In genomic region chr15:61820951-61821350, GRCh38 we compare ENCODE assay signal across 40 cellular contexts.
"Had no signal": no experiment of that assay in that cellular context is flagged by ENCODE, and none has a peak within 500 bp of the region (broad histone marks: within the 10 kb centered on the region; RNA-seq: fewer than 3 reads in every experiment).

No MANE protein-coding gene starts in this region.

- H3K27me3 ChIP-seq: ascending aorta, body of pancreas, brain microvascular endothelial cell, breast epithelium had no signal

- H3K9me3 ChIP-seq: adrenal gland, ascending aorta, body of pancreas, breast epithelium had no signal

- DNase-seq: activated effector memory CD4-positive, alpha-beta T cell treated with anti-CD3 and anti-CD28 coated beads, Interleukin-2, amount 50 U/mL, for 16 hours; activated effector memory CD4-positive, alpha-beta T cell treated with Interleukin-2 at 50 U/mL for 16 hours; activated gamma-delta T cell; activated gamma-delta T cell treated with Interleukin-2 at 50 U/mL for 16 hours; activated naive CD4-positive, alpha-beta T cell; activated naive CD4-positive, alpha-beta T cell treated with anti-CD3 and anti-CD28 coated beads for 36 hours; activated naive CD4-positive, alpha-beta T cell treated with anti-CD3 and anti-CD28 coated beads, Interleukin-2, amount 10 ng/mL, durations not matched to agents 7 days and 5 days; activated naive CD4-positive, alpha-beta T cell treated with anti-CD3 and anti-CD28 coated beads, Interleukin-2, amount 50 U/mL, for 16 hours; activated naive CD4-positive, alpha-beta T cell treated with Interleukin-2 at 50 U/mL for 16 hours; activated naive CD8-positive, alpha-beta T cell treated with anti-CD3 and anti-CD28 coated beads for 36 hours; activated naive CD8-positive, alpha-beta T cell treated with anti-CD3 and anti-CD28 coated beads, Interleukin-2, amount 10 ng/mL, durations not matched to agents 7 days and 5 days; activated naive CD8-positive, alpha-beta T cell treated with anti-CD3 and anti-CD28 coated beads, Interleukin-2, amount 50 U/mL, for 24 hours; activated T-cell treated with anti-CD3 and anti-CD28 coated beads for 4 hours; activated T-cell treated with anti-CD3 and anti-CD28 coated beads, Interleukin-2, amount 50 U/mL, for 1 hour; activated T-cell treated with anti-CD3 and anti-CD28 coated beads, Interleukin-2, amount 50 U/mL, for 24 hours; activated T-cell treated with anti-CD3 and anti-CD28 coated beads, Interleukin-2, amount 50 U/mL, for 4 hours; activated T-cell treated with anti-CD3 and anti-CD28 coated beads, Interleukin-2, amount 50 U/mL, for 48 hours; activated T-cell treated with anti-CD3 and anti-CD28 coated beads, Interleukin-2, amount 50 U/mL, for 72 hours; adrenal gland; amniotic stem cell; amygdala; anterior cingulate cortex; aorta; body of pancreas; brain microvascular endothelial cell; caudate nucleus; central memory CD4-positive, alpha-beta T cell; cerebellar nuclear complex had no signal

- ATAC-seq: activated naive CD4-positive, alpha-beta T cell treated with anti-CD3 and anti-CD28 coated beads, Interleukin-2, amount 50 U/mL, for 72 hours; activated naive CD8-positive, alpha-beta T cell treated with anti-CD3 and anti-CD28 coated beads, Interleukin-2, amount 50 U/mL, for 24 hours; activated T-cell treated with anti-CD3 and anti-CD28 coated beads, Interleukin-2, amount 50 U/mL, for 4 hours; activated T-cell treated with anti-CD3 and anti-CD28 coated beads, Interleukin-2, amount 50 U/mL, for 72 hours; activated T-helper 17 cell treated with anti-CD3 and anti-CD28 coated beads, Interleukin-2, amount 50 U/mL, for 72 hours; body of pancreas had no signal

- H3K4me3 Mint-ChIP-seq: activated naive CD4-positive, alpha-beta T cell treated with anti-CD3 and anti-CD28 coated beads for 36 hours; activated naive CD4-positive, alpha-beta T cell treated with anti-CD3 and anti-CD28 coated beads, Interleukin-2, amount 10 ng/mL, durations not matched to agents 7 days and 5 days; activated naive CD4-positive, alpha-beta T cell treated with anti-CD3 and anti-CD28 coated beads, Interleukin-2, amount 50 U/mL, for 24 hours; activated naive CD8-positive, alpha-beta T cell; activated naive CD8-positive, alpha-beta T cell treated with anti-CD3 and anti-CD28 coated beads for 36 hours; activated naive CD8-positive, alpha-beta T cell treated with anti-CD3 and anti-CD28 coated beads, Interleukin-2, amount 10 ng/mL, durations not matched to agents 7 days and 5 days; activated naive CD8-positive, alpha-beta T cell treated with anti-CD3 and anti-CD28 coated beads, Interleukin-2, amount 50 U/mL, for 24 hours; activated T-cell treated with anti-CD3 and anti-CD28 coated beads, Interleukin-2, amount 50 U/mL, for 24 hours; activated T-cell treated with anti-CD3 and anti-CD28 coated beads, Interleukin-2, amount 50 U/mL, for 4 hours; activated T-cell treated with anti-CD3 and anti-CD28 coated beads, Interleukin-2, amount 50 U/mL, for 72 hours; activated T-helper 1 cell treated with anti-CD3 and anti-CD28 coated beads, Interleukin-12 subunit alpha, Interleukin-12 subunit beta, Interleukin-2, Interleukin-4 antibody, amounts not matched to agents 30 ng/mL and 10 ng/mL and 1 ng/mL, durations not matched to agents 14 hours and 24 hours and 36 hours; activated T-helper 17 cell treated with anti-CD3 and anti-CD28 coated beads, Interleukin-2, amount 50 U/mL, for 72 hours; brain; central memory CD8-positive, alpha-beta T cell had no signal

- H3K36me3 ChIP-seq: adrenal gland, ascending aorta, brain microvascular endothelial cell, breast epithelium, cardiac muscle cell had no signal

- FAIRE-seq: astrocyte had no signal

- H3K4me1 ChIP-seq: adrenal gland, ascending aorta, body of pancreas, breast epithelium had no signal

- H3K9me3 Mint-ChIP-seq: activated naive CD4-positive, alpha-beta T cell treated with anti-CD3 and anti-CD28 coated beads for 36 hours; activated naive CD4-positive, alpha-beta T cell treated with anti-CD3 and anti-CD28 coated beads, Interleukin-2, amount 10 ng/mL, durations not matched to agents 7 days and 5 days; activated naive CD4-positive, alpha-beta T cell treated with anti-CD3 and anti-CD28 coated beads, Interleukin-2, amount 50 U/mL, for 24 hours; activated naive CD4-positive, alpha-beta T cell treated with anti-CD3 and anti-CD28 coated beads, Interleukin-2, amount 50 U/mL, for 72 hours; activated naive CD8-positive, alpha-beta T cell treated with anti-CD3 and anti-CD28 coated beads for 36 hours; activated naive CD8-positive, alpha-beta T cell treated with anti-CD3 and anti-CD28 coated beads, Interleukin-2, amount 10 ng/mL, durations not matched to agents 7 days and 5 days; activated naive CD8-positive, alpha-beta T cell treated with anti-CD3 and anti-CD28 coated beads, Interleukin-2, amount 50 U/mL, for 24 hours; activated T-cell treated with anti-CD3 and anti-CD28 coated beads, Interleukin-2, amount 50 U/mL, for 24 hours; activated T-cell treated with anti-CD3 and anti-CD28 coated beads, Interleukin-2, amount 50 U/mL, for 4 hours; activated T-cell treated with anti-CD3 and anti-CD28 coated beads, Interleukin-2, amount 50 U/mL, for 72 hours; activated T-helper 1 cell treated with anti-CD3 and anti-CD28 coated beads, Interleukin-12 subunit alpha, Interleukin-12 subunit beta, Interleukin-2, Interleukin-4 antibody, amounts not matched to agents 30 ng/mL and 10 ng/mL and 1 ng/mL, durations not matched to agents 14 hours and 24 hours and 36 hours; activated T-helper 2 cell treated with anti-CD3 and anti-CD28 coated beads, Interferon-gamma antibody, Interleukin-2, Interleukin-4, amounts not matched to agents 10 μg/mL and 5 μg/mL and 100 μg/mL, durations not matched to agents 14 hours and 24 hours and 36 hours; central memory CD8-positive, alpha-beta T cell had no signal

- H3K36me3 Mint-ChIP-seq: activated naive CD4-positive, alpha-beta T cell treated with anti-CD3 and anti-CD28 coated beads, Interleukin-2, amount 10 ng/mL, durations not matched to agents 7 days and 5 days; activated naive CD4-positive, alpha-beta T cell treated with anti-CD3 and anti-CD28 coated beads, Interleukin-2, amount 50 U/mL, for 24 hours; activated naive CD4-positive, alpha-beta T cell treated with anti-CD3 and anti-CD28 coated beads, Interleukin-2, amount 50 U/mL, for 72 hours; activated naive CD8-positive, alpha-beta T cell; activated naive CD8-positive, alpha-beta T cell treated with anti-CD3 and anti-CD28 coated beads for 36 hours; activated naive CD8-positive, alpha-beta T cell treated with anti-CD3 and anti-CD28 coated beads, Interleukin-2, amount 10 ng/mL, durations not matched to agents 7 days and 5 days; brain had no signal

- H3K27ac ChIP-seq: adrenal gland, ascending aorta, body of pancreas, brain microvascular endothelial cell, breast epithelium, cardiac muscle cell had no signal

- H3K4me1 Mint-ChIP-seq: activated naive CD4-positive, alpha-beta T cell treated with anti-CD3 and anti-CD28 coated beads, Interleukin-2, amount 10 ng/mL, durations not matched to agents 7 days and 5 days; activated naive CD4-positive, alpha-beta T cell treated with anti-CD3 and anti-CD28 coated beads, Interleukin-2, amount 50 U/mL, for 24 hours; activated naive CD8-positive, alpha-beta T cell treated with anti-CD3 and anti-CD28 coated beads for 36 hours; activated naive CD8-positive, alpha-beta T cell treated with anti-CD3 and anti-CD28 coated beads, Interleukin-2, amount 10 ng/mL, durations not matched to agents 7 days and 5 days; activated naive CD8-positive, alpha-beta T cell treated with anti-CD3 and anti-CD28 coated beads, Interleukin-2, amount 50 U/mL, for 24 hours; activated T-helper 17 cell treated with anti-CD3 and anti-CD28 coated beads, Interleukin-2, amount 50 U/mL, for 72 hours; central memory CD8-positive, alpha-beta T cell had no signal

- H3K4me3 ChIP-seq: adrenal gland, ascending aorta, body of pancreas, breast epithelium, cardiac muscle cell had no signal

- H3K27me3 Mint-ChIP-seq: activated naive CD8-positive, alpha-beta T cell treated with anti-CD3 and anti-CD28 coated beads for 36 hours had no signal

- H3K27ac Mint-ChIP-seq: activated naive CD4-positive, alpha-beta T cell treated with anti-CD3 and anti-CD28 coated beads for 36 hours; activated naive CD4-positive, alpha-beta T cell treated with anti-CD3 and anti-CD28 coated beads, Interleukin-2, amount 10 ng/mL, durations not matched to agents 7 days and 5 days; activated naive CD4-positive, alpha-beta T cell treated with anti-CD3 and anti-CD28 coated beads, Interleukin-2, amount 50 U/mL, for 24 hours; activated naive CD4-positive, alpha-beta T cell treated with anti-CD3 and anti-CD28 coated beads, Interleukin-2, amount 50 U/mL, for 72 hours; activated naive CD8-positive, alpha-beta T cell; activated naive CD8-positive, alpha-beta T cell treated with anti-CD3 and anti-CD28 coated beads for 36 hours; activated naive CD8-positive, alpha-beta T cell treated with anti-CD3 and anti-CD28 coated beads, Interleukin-2, amount 10 ng/mL, durations not matched to agents 7 days and 5 days; activated naive CD8-positive, alpha-beta T cell treated with anti-CD3 and anti-CD28 coated beads, Interleukin-2, amount 50 U/mL, for 24 hours; activated T-cell treated with anti-CD3 and anti-CD28 coated beads, Interleukin-2, amount 50 U/mL, for 24 hours; activated T-cell treated with anti-CD3 and anti-CD28 coated beads, Interleukin-2, amount 50 U/mL, for 72 hours; activated T-helper 1 cell treated with anti-CD3 and anti-CD28 coated beads, Interleukin-12 subunit alpha, Interleukin-12 subunit beta, Interleukin-2, Interleukin-4 antibody, amounts not matched to agents 30 ng/mL and 10 ng/mL and 1 ng/mL, durations not matched to agents 14 hours and 24 hours and 36 hours; activated T-helper 17 cell treated with anti-CD3 and anti-CD28 coated beads, Interleukin-2, amount 50 U/mL, for 72 hours; activated T-helper 2 cell treated with anti-CD3 and anti-CD28 coated beads, Interferon-gamma antibody, Interleukin-2, Interleukin-4, amounts not matched to agents 10 μg/mL and 5 μg/mL and 100 μg/mL, durations not matched to agents 14 hours and 24 hours and 36 hours; brain had no signal
